ENCODE assay signal across 19 cellular contexts in genomic region chr4:184811484-184812180, GRCh38. TPM values are rescaled to one million over a fixed set of nuclear protein-coding genes. Genes with fewer than 3 reads are reported as not detected.
DNase-seq lines count a peak whose midpoint lies in the region; ATAC-seq and TF ChIP-seq lines count a peak whose summit lies in the region.
"Had no signal": no experiment of that assay in that cellular context is flagged by ENCODE, and none has a peak within 500 bp of the region (broad histone marks: within the 10 kb centered on the region; RNA-seq: fewer than 3 reads in every experiment).

No MANE protein-coding gene starts in this region.

- peak overlapping the region; percentile 93 for H3K27ac Mint-ChIP-seq in chondrocyte (ENCODE audit: unreplicated experiment)
- peak overlapping the region in 1 of 9 donors; percentile 66 for H3K27ac Mint-ChIP-seq in naive thymus-derived CD4-positive, alpha-beta T cell

- TF ChIP-seq CTCF in chondrocyte (IDR thresholded peaks at IDR 0.05) = no peak

- no peaks in the 10 kb centered on the region for H3K27me3 Mint-ChIP-seq in chondrocyte (ENCODE audit: low read depth)
- H3K27me3 Mint-ChIP-seq in naive thymus-derived CD4-positive, alpha-beta T cell = no peaks in the 10 kb centered on the region

- no peak for ATAC-seq in Right ventricle myocardium superior (ENCODE audit: poor library complexity)
- ATAC-seq in left ventricle myocardium superior = no peak
- ATAC-seq in naive thymus-derived CD4-positive, alpha-beta T cell = peak; percentile 39
- ATAC-seq in GM18502 (IDR thresholded peaks at IDR 0.05; ENCODE audit: poor library complexity, unreplicated experiment) = no peak
- ATAC-seq: body of pancreas, mucosa of descending colon, Panc1 had no signal

- peaks cover 3% of the 10 kb centered on the region for H3K36me3 Mint-ChIP-seq in chondrocyte (ENCODE audit: low read depth)
- peaks cover 0 to 8% (median 4%) of the 10 kb centered on the region in 5 donors for H3K36me3 Mint-ChIP-seq in naive thymus-derived CD4-positive, alpha-beta T cell

- no peaks in the 10 kb centered on the region for H3K9me3 Mint-ChIP-seq in chondrocyte (ENCODE audit: low read depth)
- no peaks in the 10 kb centered on the region for H3K9me3 Mint-ChIP-seq in naive thymus-derived CD4-positive, alpha-beta T cell

- no peaks in the 10 kb centered on the region for H3K36me3 ChIP-seq in naive thymus-derived CD4-positive, alpha-beta T cell (ENCODE audit: control insufficient read depth in 2 of 3, insufficient read depth in 3 of 3, low read length in 3 of 3)
- H3K36me3 ChIP-seq: thoracic aorta had no signal

- no peak overlapping the region for H3K27ac ChIP-seq in naive thymus-derived CD4-positive, alpha-beta T cell (ENCODE audit: low read depth, low read length)

- CTCF ChIA-PET in naive thymus-derived CD4-positive, alpha-beta T cell (lab: Charles Lee) = no interaction called here

- no peaks in the 10 kb centered on the region for H3K4me1 ChIP-seq in naive thymus-derived CD4-positive, alpha-beta T cell (ENCODE audit: control insufficient read depth in 2 of 2, insufficient read depth in 2 of 2, low read length in 2 of 2)

- H3K9me3 ChIP-seq in naive thymus-derived CD4-positive, alpha-beta T cell (ENCODE audit: control insufficient read depth in 2 of 3, low read length in 3 of 3) = no peaks in the 10 kb centered on the region
- H3K9me3 ChIP-seq: body of pancreas, Caco-2, mucosa of descending colon, thoracic aorta had no signal

- POLR2A ChIA-PET in naive thymus-derived CD4-positive, alpha-beta T cell (lab: Charles Lee) = no interaction called here

- peaks cover 73% of the 10 kb centered on the region for H3K4me1 Mint-ChIP-seq in chondrocyte (ENCODE audit: low read depth)
- H3K4me1 Mint-ChIP-seq in naive thymus-derived CD4-positive, alpha-beta T cell = peaks cover 21 to 39% (median 27%) of the 10 kb centered on the region in 7 donors

- intact Hi-C loops in Right ventricle myocardium superior (cut with DNase I) (no loop called here), left ventricle myocardium superior (cut with micrococcal nuclease) (loop anchor here (5.0 kb wide), 1 partner anchor 64 kb away; no protein-coding TSS in a partner anchor)
- intact Hi-C loops in naive thymus-derived CD4-positive, alpha-beta T cell (cut with micrococcal nuclease) = no loop called here

- peak; percentile 59 for DNase-seq in Right ventricle myocardium superior
- no peak for DNase-seq in left ventricle myocardium superior
- no peak for DNase-seq in chondrocyte (ENCODE audit: low spot score)
- DNase-seq in naive thymus-derived CD4-positive, alpha-beta T cell = no peak
- no peak for DNase-seq in HuH-7 (ENCODE audit: low spot score)
- no peak for DNase-seq in middle frontal gyrus (ENCODE audit: extremely low spot score, low spot score)
- DNase-seq in NCI-H774 (lab: John Stamatoyannopoulos, UW) = no peak
- DNase-seq: activated naive CD4-positive, alpha-beta T cell; Caco-2; effector CD8-positive, alpha-beta T cell; mucosa of descending colon; NCI-H1417; NCI-H226; stimulated activated CD4-positive, alpha-beta T cell treated with anti-CD3 and anti-CD28 coated beads, Interleukin-12 subunit alpha, Interleukin-12 subunit beta, amount 100 ng/mL, for 4 hours; T-helper 1 cell had no signal

- no peak overlapping the region for H3K4me3 Mint-ChIP-seq in chondrocyte (ENCODE audit: unreplicated experiment)
- H3K4me3 Mint-ChIP-seq in naive thymus-derived CD4-positive, alpha-beta T cell = no peak overlapping the region

- no peaks in the 10 kb centered on the region for H3K27me3 ChIP-seq in naive thymus-derived CD4-positive, alpha-beta T cell (ENCODE audit: control insufficient read depth in 2 of 2, insufficient read depth in 2 of 2, low read length in 2 of 2)
- H3K27me3 ChIP-seq: body of pancreas had no signal

- H3K4me3 ChIP-seq in naive thymus-derived CD4-positive, alpha-beta T cell (ENCODE audit: low read length) = no peak overlapping the region
- H3K4me3 ChIP-seq: body of pancreas, mucosa of descending colon, thoracic aorta had no signal

RNA-seq across cellular contexts. Expression of gene ACSL1, which starts 14.1 kb away (rescaled TPM):
- total RNA-seq in Right ventricle myocardium superior (495 TPM), left ventricle myocardium superior (477 TPM), chondrocyte (40.9 to 58.1 TPM (median 41.2 TPM) in 3 replicates)
- 10 to 100 TPM in 4 of 5 experiments, 1 to 10 TPM in 1; 9.5 to 80.1 (median 20.4) TPM for total RNA-seq in naive thymus-derived CD4-positive, alpha-beta T cell
- polyA plus RNA-seq in naive thymus-derived CD4-positive, alpha-beta T cell = 1 to 10 TPM; 5.7 to 6.2 TPM
